21 cellular contexts compared by ENCODE assay signal in genomic region chr6:13277231-13277630, GRCh38.
"Had no signal": no experiment of that assay in that cellular context is flagged by ENCODE, and none has a peak within 500 bp of the region (broad histone marks: within the 10 kb centered on the region; RNA-seq: fewer than 3 reads in every experiment).

No MANE protein-coding gene starts in this region.

- H3K9me3 Mint-ChIP-seq: activated naive CD8-positive, alpha-beta T cell treated with anti-CD3 and anti-CD28 coated beads for 36 hours; natural killer cell treated with Interleukin-12 subunit alpha and Interleukin-12 subunit beta and Interleukin-15 and Interleukin-18, amount 100 ng/mL, for 72 hours; stimulated activated naive CD8-positive, alpha-beta T cell treated with anti-CD3 and anti-CD28 coated beads, Interleukin-15, Interleukin-2, amounts not matched to agents 100 ng/mL and 50 ng/mL, for 24 hours; T-cell had no signal

- H3K4me3 ChIP-seq: colonic mucosa, dorsolateral prefrontal cortex, heart left ventricle, lung, ovary, prostate gland, thyroid gland had no signal

- H3K27ac ChIP-seq: colonic mucosa, dorsolateral prefrontal cortex, heart left ventricle, ovary, prostate gland, thyroid gland, WERI-Rb-1 had no signal

- ATAC-seq: activated CD8-positive, alpha-beta T cell treated with anti-CD3 and anti-CD28 coated beads, Interleukin-2, amount 10 ng/mL, durations not matched to agents 7 days and 5 days; natural killer cell treated with Interleukin-12 subunit alpha and Interleukin-12 subunit beta and Interleukin-15 and Interleukin-18, amount 100 ng/mL, for 72 hours; T-cell had no signal

- H3K27ac Mint-ChIP-seq: activated CD8-positive, alpha-beta T cell treated with anti-CD3 and anti-CD28 coated beads, Interleukin-2, amount 10 ng/mL, durations not matched to agents 7 days and 5 days; activated naive CD8-positive, alpha-beta T cell treated with anti-CD3 and anti-CD28 coated beads for 36 hours; natural killer cell treated with Interleukin-12 subunit alpha and Interleukin-12 subunit beta and Interleukin-15 and Interleukin-18, amount 100 ng/mL, for 72 hours; T-cell had no signal

- H3K4me1 ChIP-seq: colonic mucosa, prostate gland, thyroid gland had no signal

- H3K27me3 Mint-ChIP-seq: activated naive CD8-positive, alpha-beta T cell treated with anti-CD3 and anti-CD28 coated beads for 36 hours; stimulated activated naive CD8-positive, alpha-beta T cell treated with anti-CD3 and anti-CD28 coated beads, Interleukin-15, Interleukin-2, amounts not matched to agents 100 ng/mL and 50 ng/mL, for 24 hours; T-cell had no signal

- H3K27me3 ChIP-seq: colonic mucosa, dorsolateral prefrontal cortex, heart left ventricle, ovary, thyroid gland had no signal

- H3K36me3 ChIP-seq: colonic mucosa, ovary, prostate gland, thyroid gland, WERI-Rb-1 had no signal

- DNase-seq: activated CD4-positive, alpha-beta T cell treated with anti-CD3 and anti-CD28 coated beads for 1 hour; activated CD4-positive, alpha-beta T cell treated with anti-CD3 and anti-CD28 coated beads, Interleukin-2, amount 50 U/mL, for 1 hour; activated CD8-positive, alpha-beta T cell treated with anti-CD3 and anti-CD28 coated beads, Interleukin-2, amount 10 ng/mL, durations not matched to agents 7 days and 5 days; activated naive CD4-positive, alpha-beta T cell treated with Interleukin-2 at 50 U/mL for 16 hours; activated naive CD8-positive, alpha-beta T cell treated with anti-CD3 and anti-CD28 coated beads for 36 hours; activated T-cell treated with anti-CD3 and anti-CD28 coated beads, Interleukin-2, amount 50 U/mL, for 1 hour; colonic mucosa; dorsolateral prefrontal cortex; heart left ventricle; kidney; midbrain; ovary; stimulated activated CD4-positive, alpha-beta T cell treated with anti-CD3 and anti-CD28 coated beads, Interleukin-4, amount 100 ng/mL, for 24 hours; substantia nigra; T-cell; thyroid gland; WERI-Rb-1 had no signal

- H3K9me3 ChIP-seq: colonic mucosa, heart left ventricle, ovary, prostate gland, thyroid gland had no signal

- H3K4me3 Mint-ChIP-seq: activated CD8-positive, alpha-beta T cell treated with anti-CD3 and anti-CD28 coated beads, Interleukin-2, amount 10 ng/mL, durations not matched to agents 7 days and 5 days; activated naive CD8-positive, alpha-beta T cell treated with anti-CD3 and anti-CD28 coated beads for 36 hours; natural killer cell treated with Interleukin-12 subunit alpha and Interleukin-12 subunit beta and Interleukin-15 and Interleukin-18, amount 100 ng/mL, for 72 hours; stimulated activated naive CD8-positive, alpha-beta T cell treated with anti-CD3 and anti-CD28 coated beads, Interleukin-15, Interleukin-2, amounts not matched to agents 100 ng/mL and 50 ng/mL, for 24 hours; T-cell had no signal

- H3K36me3 Mint-ChIP-seq: activated naive CD8-positive, alpha-beta T cell treated with anti-CD3 and anti-CD28 coated beads for 36 hours; natural killer cell treated with Interleukin-12 subunit alpha and Interleukin-12 subunit beta and Interleukin-15 and Interleukin-18, amount 100 ng/mL, for 72 hours had no signal
